Comparison of ENCODE assay signal across 1 cellular context in the genomic region with DNA sequence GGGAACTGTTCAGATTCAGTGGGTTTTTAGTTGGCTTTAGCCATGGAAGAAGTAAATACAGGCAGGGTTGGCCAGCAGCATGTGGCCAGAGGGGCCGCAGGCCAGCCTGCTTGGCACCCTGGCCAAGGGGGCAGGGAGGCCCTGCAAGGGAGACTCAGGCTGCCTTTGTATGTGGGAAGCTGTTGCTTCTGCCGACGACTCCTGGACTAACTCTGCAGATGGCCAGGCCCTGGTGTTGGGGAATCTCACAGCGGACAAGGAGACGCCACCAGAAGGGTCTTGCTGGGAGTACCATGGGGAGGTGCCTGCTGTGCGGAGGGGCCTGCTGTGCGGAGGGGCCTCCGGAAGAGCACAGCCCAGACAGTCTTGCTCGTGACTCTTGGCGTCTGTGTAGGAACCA.
TF ChIP-seq lines count a peak whose summit lies in the region.

No MANE protein-coding gene starts in this region.

TF ChIP-seq in SK-N-SH treated with all-trans-retinoic acid at 6 μM for 48 hours, 23 proteins besides CTCF, POLR2A, EP300 and RAD21 (continued from another document):
- TF ChIP-seq, protein P1, sequence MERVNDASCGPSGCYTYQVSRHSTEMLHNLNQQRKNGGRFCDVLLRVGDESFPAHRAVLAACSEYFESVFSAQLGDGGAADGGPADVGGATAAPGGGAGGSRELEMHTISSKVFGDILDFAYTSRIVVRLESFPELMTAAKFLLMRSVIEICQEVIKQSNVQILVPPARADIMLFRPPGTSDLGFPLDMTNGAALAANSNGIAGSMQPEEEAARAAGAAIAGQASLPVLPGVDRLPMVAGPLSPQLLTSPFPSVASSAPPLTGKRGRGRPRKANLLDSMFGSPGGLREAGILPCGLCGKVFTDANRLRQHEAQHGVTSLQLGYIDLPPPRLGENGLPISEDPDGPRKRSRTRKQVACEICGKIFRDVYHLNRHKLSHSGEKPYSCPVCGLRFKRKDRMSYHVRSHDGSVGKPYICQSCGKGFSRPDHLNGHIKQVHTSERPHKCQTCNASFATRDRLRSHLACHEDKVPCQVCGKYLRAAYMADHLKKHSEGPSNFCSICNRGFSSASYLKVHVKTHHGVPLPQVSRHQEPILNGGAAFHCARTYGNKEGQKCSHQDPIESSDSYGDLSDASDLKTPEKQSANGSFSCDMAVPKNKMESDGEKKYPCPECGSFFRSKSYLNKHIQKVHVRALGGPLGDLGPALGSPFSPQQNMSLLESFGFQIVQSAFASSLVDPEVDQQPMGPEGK (CRISPR knock-in tag; IDR thresholded peaks at IDR 0.05; ENCODE audit: borderline replicate concordance), result no peak
- TF ChIP-seq, protein P2, sequence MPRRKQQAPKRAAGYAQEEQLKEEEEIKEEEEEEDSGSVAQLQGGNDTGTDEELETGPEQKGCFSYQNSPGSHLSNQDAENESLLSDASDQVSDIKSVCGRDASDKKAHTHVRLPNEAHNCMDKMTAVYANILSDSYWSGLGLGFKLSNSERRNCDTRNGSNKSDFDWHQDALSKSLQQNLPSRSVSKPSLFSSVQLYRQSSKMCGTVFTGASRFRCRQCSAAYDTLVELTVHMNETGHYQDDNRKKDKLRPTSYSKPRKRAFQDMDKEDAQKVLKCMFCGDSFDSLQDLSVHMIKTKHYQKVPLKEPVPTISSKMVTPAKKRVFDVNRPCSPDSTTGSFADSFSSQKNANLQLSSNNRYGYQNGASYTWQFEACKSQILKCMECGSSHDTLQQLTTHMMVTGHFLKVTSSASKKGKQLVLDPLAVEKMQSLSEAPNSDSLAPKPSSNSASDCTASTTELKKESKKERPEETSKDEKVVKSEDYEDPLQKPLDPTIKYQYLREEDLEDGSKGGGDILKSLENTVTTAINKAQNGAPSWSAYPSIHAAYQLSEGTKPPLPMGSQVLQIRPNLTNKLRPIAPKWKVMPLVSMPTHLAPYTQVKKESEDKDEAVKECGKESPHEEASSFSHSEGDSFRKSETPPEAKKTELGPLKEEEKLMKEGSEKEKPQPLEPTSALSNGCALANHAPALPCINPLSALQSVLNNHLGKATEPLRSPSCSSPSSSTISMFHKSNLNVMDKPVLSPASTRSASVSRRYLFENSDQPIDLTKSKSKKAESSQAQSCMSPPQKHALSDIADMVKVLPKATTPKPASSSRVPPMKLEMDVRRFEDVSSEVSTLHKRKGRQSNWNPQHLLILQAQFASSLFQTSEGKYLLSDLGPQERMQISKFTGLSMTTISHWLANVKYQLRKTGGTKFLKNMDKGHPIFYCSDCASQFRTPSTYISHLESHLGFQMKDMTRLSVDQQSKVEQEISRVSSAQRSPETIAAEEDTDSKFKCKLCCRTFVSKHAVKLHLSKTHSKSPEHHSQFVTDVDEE (CRISPR knock-in tag; IDR thresholded peaks at IDR 0.05), result no peak
- TF ChIP-seq GLIS3 (CRISPR knock-in tag; IDR thresholded peaks at IDR 0.05) (no peak), RARB (CRISPR knock-in tag; IDR thresholded peaks at IDR 0.05) (no peak), PPARA (CRISPR knock-in tag; IDR thresholded peaks at IDR 0.05; ENCODE audit: borderline replicate concordance) (no peak), ZFP3 (CRISPR knock-in tag; IDR thresholded peaks at IDR 0.05) (no peak), ZNF565 (CRISPR knock-in tag; conservative IDR thresholded peaks at IDR 0.05; ENCODE audit: low read depth) (no peak)
